Comparison of ENCODE assay signal across 12 cellular contexts in genomic region chr10:122117475-122117874, GRCh38.
"Had no signal": no experiment of that assay in that cellular context is flagged by ENCODE, and none has a peak within 500 bp of the region (broad histone marks: within the 10 kb centered on the region; RNA-seq: fewer than 3 reads in every experiment).

No MANE protein-coding gene starts in this region.

- DNase-seq: activated CD4-positive, alpha-beta memory T cell treated with anti-CD3 and anti-CD28 coated beads for 36 hours; activated CD4-positive, alpha-beta T cell treated with anti-CD3 and anti-CD28 coated beads for 36 hours; activated effector memory CD4-positive, alpha-beta T cell treated with Interleukin-2 at 50 U/mL for 16 hours; activated naive CD4-positive, alpha-beta T cell treated with anti-CD3 and anti-CD28 coated beads, Interleukin-2, amount 50 U/mL, for 16 hours; activated T-cell treated with anti-CD3 and anti-CD28 coated beads, Interleukin-2, amount 50 U/mL, for 4 hours; caudate nucleus; kidney glomerular epithelial cell; lower lobe of right lung; naive thymus-derived CD4-positive, alpha-beta T cell; stimulated activated CD4-positive, alpha-beta T cell treated with anti-CD3 and anti-CD28 coated beads, Interleukin-2, amount 100 ng/mL, for 24 hours; T-helper 2 cell had no signal

- ATAC-seq: activated CD4-positive, alpha-beta T cell treated with anti-CD3 and anti-CD28 coated beads for 36 hours; activated T-cell treated with anti-CD3 and anti-CD28 coated beads, Interleukin-2, amount 50 U/mL, for 4 hours; lower lobe of right lung; naive thymus-derived CD4-positive, alpha-beta T cell had no signal

- H3K27ac ChIP-seq: neutrophil had no signal

- H3K36me3 ChIP-seq: neutrophil had no signal

- H3K9me3 ChIP-seq: lower lobe of right lung, neutrophil had no signal

- H3K4me3 ChIP-seq: lower lobe of right lung had no signal
